25 cellular contexts compared by ENCODE assay signal in genomic region chr3:170978335-170978745, GRCh38. TPM values are rescaled to one million over a fixed set of nuclear protein-coding genes. Genes with fewer than 3 reads are reported as not detected.
DNase-seq lines count a peak whose midpoint lies in the region.
"Had no signal": no experiment of that assay in that cellular context is flagged by ENCODE, and none has a peak within 500 bp of the region (broad histone marks: within the 10 kb centered on the region; RNA-seq: fewer than 3 reads in every experiment).

No MANE protein-coding gene starts in this region.

- H3K27ac ChIP-seq in caudate nucleus (ENCODE audit: low read depth, low read length): no peak overlapping the region
- H3K27ac ChIP-seq: 22Rv1, cardiac muscle cell, thyroid gland had no signal

- DNase-seq in DMS79 treated with DMSO at 0.1 percent for 48 hours (lab: John Stamatoyannopoulos, UW): peak; percentile 6
- DNase-seq in DMS79 (lab: John Stamatoyannopoulos, UW): no peak
- DNase-seq in M059J (ENCODE audit: low read depth): peak; percentile 39
- DNase-seq in fibroblast of gingiva (ENCODE audit: low read depth): peak; percentile 24
- peak; percentile 94 for DNase-seq in renal cortical epithelial cell (ENCODE audit: low read depth)
- DNase-seq in activated CD4-positive, alpha-beta T cell treated with anti-CD3 and anti-CD28 coated beads for 4 hours: no peak
- DNase-seq in caudate nucleus (lab: John Stamatoyannopoulos, UW): no peak
- no peak for DNase-seq in activated CD4-positive, alpha-beta T cell treated with anti-CD3 and anti-CD28 coated beads, Interleukin-2, amount 50 U/mL, for 4 hours
- DNase-seq: activated naive CD4-positive, alpha-beta T cell treated with anti-CD3 and anti-CD28 coated beads, Interleukin-2, amount 50 U/mL, for 16 hours; AML-193; dermis blood vessel endothelial cell; foreskin melanocyte; mesendoderm; MG63; naive B cell; NCI-H1694 treated with DMSO at 0.1 percent for 48 hours; OCI-M1; SHP77 treated with DMSO at 0.1 percent for 48 hours; thyroid gland had no signal

RNA-seq across cellular contexts. Expression of gene SLC2A2, which starts 48.2 kb away (rescaled TPM):
- total RNA-seq in M059J (2014; rRNA removed; shearing (Covaris generic)): 0.12 and 0.32 TPM in 2 replicates
- 0.35 and 13.0 TPM in 2 replicates for total RNA-seq in renal cortical epithelial cell
- total RNA-seq: cardiac muscle cell; dermis blood vessel endothelial cell; endothelial cell of umbilical vein; H4; omental fat pad; T-helper 1 cell treated with Interleukin-12 subunit alpha and Interleukin-12 subunit beta and Interleukin-4 antibody, amounts not matched to agents 30 ng/mL and 1 ng/mL, for 36 hours; thyroid gland had no signal

Comparison
In these comparisons a context has a peak if more than half of its experiments do, and no peak if none do; other contexts are left out.
1. DNase-seq: peak in DMS79 treated with DMSO at 0.1 percent for 48 hours (single experiment), M059J (single experiment), fibroblast of gingiva (single experiment) and renal cortical epithelial cell (single experiment); none in DMS79 (single experiment), activated CD4-positive, alpha-beta T cell treated with anti-CD3 and anti-CD28 coated beads for 4 hours (0 of 2), caudate nucleus (0 of 61) and activated CD4-positive, alpha-beta T cell treated with anti-CD3 and anti-CD28 coated beads, Interleukin-2, amount 50 U/mL, for 4 hours (0 of 2).